ENCODE assay signal across 31 cellular contexts in genomic region chr5:127830829-127831598, GRCh38.
"Had no signal": no experiment of that assay in that cellular context is flagged by ENCODE, and none has a peak within 500 bp of the region (broad histone marks: within the 10 kb centered on the region; RNA-seq: fewer than 3 reads in every experiment).

No MANE protein-coding gene starts in this region.

- H3K9me3 ChIP-seq: gastrocnemius medialis, heart left ventricle had no signal

- ATAC-seq: activated CD4-positive, CD25-positive, alpha-beta regulatory T cell treated with anti-CD3 and anti-CD28 coated beads, Interleukin-2, amount 50 U/mL, for 24 hours; activated CD8-positive, alpha-beta T cell treated with anti-CD3 and anti-CD28 coated beads for 36 hours; activated T-cell treated with anti-CD3 and anti-CD28 coated beads, Interleukin-2, amount 50 U/mL, for 4 hours; activated T-helper 17 cell treated with anti-CD3 and anti-CD28 coated beads, Interleukin-2, amount 50 U/mL, for 72 hours; effector memory CD8-positive, alpha-beta T cell; esophagus mucosa; heart left ventricle; T-helper 17 cell had no signal

- DNase-seq: activated B cell treated with CpG ODN at 0.5 μM for 24 hours; activated CD4-positive, alpha-beta T cell treated with anti-CD3 and anti-CD28 coated beads for 48 hours; activated CD4-positive, alpha-beta T cell treated with anti-CD3 and anti-CD28 coated beads, Interleukin-2, amount 50 U/mL, for 1 hour; activated CD4-positive, alpha-beta T cell treated with anti-CD3 and anti-CD28 coated beads, Interleukin-2, amount 50 U/mL, for 48 hours; activated CD8-positive, alpha-beta memory T cell treated with anti-CD3 and anti-CD28 coated beads for 24 hours; activated CD8-positive, alpha-beta T cell treated with anti-CD3 and anti-CD28 coated beads for 36 hours; activated effector memory CD4-positive, alpha-beta T cell treated with Interleukin-2 at 50 U/mL for 16 hours; activated gamma-delta T cell treated with Interleukin-2 at 50 U/mL for 16 hours; activated naive CD4-positive, alpha-beta T cell treated with anti-CD3 and anti-CD28 coated beads, Interleukin-2, amount 50 U/mL, for 16 hours; activated naive CD4-positive, alpha-beta T cell treated with Interleukin-2 at 50 U/mL for 16 hours; activated T-cell treated with anti-CD3 and anti-CD28 coated beads, Interleukin-2, amount 50 U/mL, for 4 hours; amniotic stem cell; anterior cingulate cortex; caudate nucleus; cortex of kidney; dermis blood vessel endothelial cell; effector CD4-positive, alpha-beta T cell; effector memory CD8-positive, alpha-beta T cell; gastrocnemius medialis; glutamatergic neuron; heart left ventricle; T-helper 1 cell; T-helper 17 cell; T1000; WERI-Rb-1 had no signal

- FAIRE-seq: astrocyte, endothelial cell of umbilical vein had no signal

- H3K27ac ChIP-seq: epithelial cell of prostate, gastrocnemius medialis, heart left ventricle, WERI-Rb-1 had no signal

- H3K27me3 ChIP-seq: gastrocnemius medialis, heart left ventricle had no signal

- H3K4me3 ChIP-seq: gastrocnemius medialis, heart left ventricle had no signal

- H3K36me3 ChIP-seq: gastrocnemius medialis, heart left ventricle, WERI-Rb-1 had no signal
